In genomic region chr2:186274936-186275575, GRCh38 we compare ENCODE assay signal across 16 cellular contexts.
DNase-seq lines count a peak whose midpoint lies in the region; ATAC-seq, FAIRE-seq and TF ChIP-seq lines count a peak whose summit lies in the region.
"Had no signal": no experiment of that assay in that cellular context is flagged by ENCODE, and none has a peak within 500 bp of the region (broad histone marks: within the 10 kb centered on the region; RNA-seq: fewer than 3 reads in every experiment).

No MANE protein-coding gene starts in this region.

- peaks cover 5% of the 10 kb centered on the region for H3K9me3 Mint-ChIP-seq in HFFc6
- H3K9me3 Mint-ChIP-seq: T-helper 1 cell treated with Interleukin-12 subunit alpha and Interleukin-12 subunit beta and Interleukin-4 antibody, amounts not matched to agents 30 μg/mL and 1 μg/mL, for 36 hours had no signal

- no peak for TF ChIP-seq CTCF in AG04450 (IDR thresholded peaks at IDR 0.05; ENCODE audit: low read depth, low read length)
- no peak for TF ChIP-seq CTCF in HFFc6 (IDR thresholded peaks at IDR 0.05)
- TF ChIP-seq CTCF in brain microvascular endothelial cell (IDR thresholded peaks at IDR 0.05; ENCODE audit: low read depth, low read length, missing control alignments), result no peak

- H3K36me3 ChIP-seq in brain microvascular endothelial cell (replicated peaks), result no peaks in the 10 kb centered on the region
- H3K36me3 ChIP-seq: BLaER1, upper lobe of left lung had no signal

- in situ Hi-C loops in brain microvascular endothelial cell (cut with HindIII; ENCODE audit: low pct_ligation_motif_present, low sequenced_read_pairs), result no loop called here

- CTCF ChIA-PET in AG04450 (lab: Charles Lee), result no interaction called here

- DNase-seq in AG04450 (ENCODE audit: low read depth, low spot score), result peak; percentile 34
- peak; percentile 5 for DNase-seq in HFFc6
- peak; percentile 59 for DNase-seq in brain microvascular endothelial cell
- DNase-seq in kidney glomerular epithelial cell (lab: John Stamatoyannopoulos, UW), result peak; percentile 40
- no peak for DNase-seq in T-helper 2 cell
- DNase-seq in RCC 7860 (ENCODE audit: low spot score), result no peak
- DNase-seq in hippocampal formation (lab: John Stamatoyannopoulos, UW), result no peak
- DNase-seq: activated CD4-positive, alpha-beta T cell treated with anti-CD3 and anti-CD28 coated beads for 4 hours; NCI-H1105; NCI-H345; OCI-M1; upper lobe of left lung had no signal

- H3K27me3 ChIP-seq in AG04450 (ENCODE audit: control insufficient read depth, insufficient read depth, low read length) (no peaks in the 10 kb centered on the region), brain microvascular endothelial cell (replicated peaks) (no peaks in the 10 kb centered on the region)
- H3K27me3 ChIP-seq: BLaER1, upper lobe of left lung had no signal

- H3K4me1 Mint-ChIP-seq in HFFc6 (ENCODE audit: low read depth), result peaks cover 7% of the 10 kb centered on the region; the same call in 1 of the 2 replicates

- H3K27me3 Mint-ChIP-seq in HFFc6 (ENCODE audit: insufficient read depth), result no peaks in the 10 kb centered on the region

- no peak for ATAC-seq in GM18519 (IDR thresholded peaks at IDR 0.05; ENCODE audit: low FRiP score, unreplicated experiment)

- FAIRE-seq in RCC 7860 (lab: Jason Lieb, UNC), result no peak

- no peak overlapping the region for H3K4me3 Mint-ChIP-seq in HFFc6
- H3K4me3 Mint-ChIP-seq: T-helper 1 cell treated with Interleukin-12 subunit alpha and Interleukin-12 subunit beta and Interleukin-4 antibody, amounts not matched to agents 30 μg/mL and 1 μg/mL, for 36 hours had no signal

- no peak overlapping the region for H3K27ac Mint-ChIP-seq in HFFc6
- H3K27ac Mint-ChIP-seq: T-helper 1 cell treated with Interleukin-12 subunit alpha and Interleukin-12 subunit beta and Interleukin-4 antibody, amounts not matched to agents 30 μg/mL and 1 μg/mL, for 36 hours had no signal

- no peak overlapping the region for H3K4me3 ChIP-seq in AG04450 (ENCODE audit: low read depth, low read length)
- H3K4me3 ChIP-seq in brain microvascular endothelial cell (ENCODE audit: low read depth, low read length), result no peak overlapping the region
- H3K4me3 ChIP-seq: BLaER1, upper lobe of left lung had no signal

- no peaks in the 10 kb centered on the region for H3K36me3 Mint-ChIP-seq in HFFc6 (ENCODE audit: low read depth)

- H3K27ac ChIP-seq in AG04450 (ENCODE audit: low read depth, low read length), result peak overlapping the region; percentile 58
- no peak overlapping the region for H3K27ac ChIP-seq in brain microvascular endothelial cell
- H3K27ac ChIP-seq: BLaER1, parathyroid adenoma, upper lobe of left lung had no signal

- POLR2A ChIA-PET in AG04450 (lab: Yijun Ruan, JAX), result no interaction called here

- no peaks in the 10 kb centered on the region for H3K9me3 ChIP-seq in AG04450 (ENCODE audit: control insufficient read depth, insufficient read depth, low read length)
- H3K9me3 ChIP-seq: upper lobe of left lung had no signal

Comparison
In these comparisons a context has a peak if more than half of its experiments do, and no peak if none do; other contexts are left out.
1. DNase-seq: peak in AG04450 (single experiment), HFFc6 (single experiment), brain microvascular endothelial cell (single experiment) and kidney glomerular epithelial cell (single experiment); none in T-helper 2 cell (0 of 5), RCC 7860 (single experiment) and hippocampal formation (0 of 2).